Comparison of ENCODE assay signal across 8 cellular contexts in genomic region chr12:66279127-66279712, GRCh38. TPM values are rescaled to one million over a fixed set of nuclear protein-coding genes. Genes with fewer than 3 reads are reported as not detected.
A peak's percentile ranks its signal among the peaks of the same experiment; 100 is the strongest.
DNase-seq lines count a peak whose midpoint lies in the region; ATAC-seq, FAIRE-seq and TF ChIP-seq lines count a peak whose summit lies in the region.

No MANE protein-coding gene starts in this region.

- no peaks in the 10 kb centered on the region for H4K20me1 ChIP-seq in astrocyte (ENCODE audit: insufficient read depth, low read length)

- H2AFZ ChIP-seq in astrocyte (ENCODE audit: low read depth, low read length) = no peak overlapping the region

- peak; percentile 69 for TF ChIP-seq CTCF in astrocyte (IDR thresholded peaks at IDR 0.05; ENCODE audit: insufficient read depth, low read depth, low read length)
- peak; percentile 60 for TF ChIP-seq CTCF in lower lobe of right lung (IDR thresholded peaks at IDR 0.05)

- H3K27ac Mint-ChIP-seq in astrocyte (ENCODE audit: unreplicated experiment) = no peak overlapping the region

- H3K27ac ChIP-seq in astrocyte (ENCODE audit: low read depth, low read length) = no peak overlapping the region
- no peak overlapping the region for H3K27ac ChIP-seq in lower lobe of right lung

- intact Hi-C loops in lower lobe of right lung (cut with DNase I) = no loop called here

- no peak overlapping the region for H3K9ac ChIP-seq in astrocyte (ENCODE audit: low read length)

- H3K9me3 Mint-ChIP-seq in astrocyte (ENCODE audit: unreplicated experiment) = peaks cover 3% of the 10 kb centered on the region

- H3K4me3 Mint-ChIP-seq in astrocyte (ENCODE audit: unreplicated experiment) = no peak overlapping the region

- peak in 1 of 2 donors; percentile 32 for ATAC-seq in lower lobe of right lung

- H3K36me3 ChIP-seq in astrocyte (ENCODE audit: insufficient read depth, low read length) (no peaks in the 10 kb centered on the region), lower lobe of right lung (no peaks in the 10 kb centered on the region)

- H3K27me3 Mint-ChIP-seq in astrocyte (ENCODE audit: low read depth, unreplicated experiment) = peaks cover 6% of the 10 kb centered on the region

- H3K4me1 Mint-ChIP-seq in astrocyte (ENCODE audit: low read depth, unreplicated experiment) = no peaks in the 10 kb centered on the region

- no peaks in the 10 kb centered on the region for H3K79me2 ChIP-seq in astrocyte (ENCODE audit: insufficient read depth, low read length)

- TF ChIP-seq POLR2A in H54 (IDR thresholded peaks at IDR 0.05; ENCODE audit: low read depth, low read length) = no peak

- H3K9me3 ChIP-seq in astrocyte (ENCODE audit: insufficient read depth, low read depth, low read length) = no peaks in the 10 kb centered on the region
- H3K9me3 ChIP-seq in lower lobe of right lung = no peaks in the 10 kb centered on the region

- DNase-seq in stimulated activated CD8-positive, alpha-beta memory T cell treated with anti-CD3 and anti-CD28 coated beads, Interleukin-15, amount 100 ng/mL, for 1 hour (ENCODE audit: low read depth) = peak; percentile 23
- no peak for DNase-seq in stimulated activated CD8-positive, alpha-beta memory T cell treated with anti-CD3 and anti-CD28 coated beads, Interleukin-4, amount 100 ng/mL, for 48 hours
- DNase-seq in NOMO-1 treated with DMSO at 0.1 percent for 48 hours (lab: John Stamatoyannopoulos, UW; ENCODE audit: unreplicated experiment) (peak; percentile 46), astrocyte (ENCODE audit: low read depth) (peak; percentile 3), lower lobe of right lung (no peak), H54 (ENCODE audit: insufficient read length, low spot score) (no peak), OCI-M2 (lab: John Stamatoyannopoulos, UW; ENCODE audit: unreplicated experiment) (no peak), middle frontal gyrus (ENCODE audit: extremely low spot score, low spot score) (no peak)

- H3K4me2 ChIP-seq in astrocyte (ENCODE audit: low read length) = no peak overlapping the region

- H3K4me1 ChIP-seq in astrocyte (ENCODE audit: insufficient read depth, low read length) (no peaks in the 10 kb centered on the region), lower lobe of right lung (peaks cover 11% of the 10 kb centered on the region)

- no peaks in the 10 kb centered on the region for H3K36me3 Mint-ChIP-seq in astrocyte (ENCODE audit: low read depth, unreplicated experiment)

- FAIRE-seq in astrocyte (lab: Jason Lieb, UNC) = no peak
- no peak for FAIRE-seq in H54 (lab: Jason Lieb, UNC)

- H3K27me3 ChIP-seq in astrocyte (ENCODE audit: insufficient read depth, low read length) (peaks cover 11% of the 10 kb centered on the region), lower lobe of right lung (ENCODE audit: low read depth) (no peaks in the 10 kb centered on the region)

- H3K4me3 ChIP-seq in astrocyte (ENCODE audit: insufficient read depth, low read depth, low read length) = no peak overlapping the region
- no peak overlapping the region for H3K4me3 ChIP-seq in lower lobe of right lung

RNA-seq across cellular contexts. Expression of gene HELB, which starts 23.1 kb away (rescaled TPM):
- 4.1 and 4.5 TPM in 2 replicates for total RNA-seq in astrocyte
- total RNA-seq in lower lobe of right lung = 6.4 TPM

Comparison
In these comparisons a context has a peak if more than half of its experiments do, and no peak if none do; other contexts are left out.
1. DNase-seq: peak in stimulated activated CD8-positive, alpha-beta memory T cell treated with anti-CD3 and anti-CD28 coated beads, Interleukin-15, amount 100 ng/mL, for 1 hour (single experiment), NOMO-1 treated with DMSO at 0.1 percent for 48 hours (single experiment) and astrocyte (single experiment); none in stimulated activated CD8-positive, alpha-beta memory T cell treated with anti-CD3 and anti-CD28 coated beads, Interleukin-4, amount 100 ng/mL, for 48 hours (single experiment), lower lobe of right lung (single experiment), H54 (single experiment), OCI-M2 (single experiment) and middle frontal gyrus (single experiment).